ENCODE assay signal across 16 cellular contexts in genomic region chr6:25263602-25264001, GRCh38. TPM values are rescaled to one million over a fixed set of nuclear protein-coding genes. Genes with fewer than 3 reads are reported as not detected.
DNase-seq lines count a peak whose midpoint lies in the region; ATAC-seq, FAIRE-seq and TF ChIP-seq lines count a peak whose summit lies in the region.
"Had no signal": no experiment of that assay in that cellular context is flagged by ENCODE, and none has a peak within 500 bp of the region (broad histone marks: within the 10 kb centered on the region; RNA-seq: fewer than 3 reads in every experiment).

No MANE protein-coding gene starts in this region.

- peaks cover 2 to 6% (median 3%) of the 10 kb centered on the region in 4 donors for H3K4me1 Mint-ChIP-seq in naive thymus-derived CD8-positive, alpha-beta T cell

- FAIRE-seq in RCC 7860 (lab: Jason Lieb, UNC): peak; percentile 59

- TF ChIP-seq CTCF in GM10266 (IDR thresholded peaks at IDR 0.05; ENCODE audit: control insufficient read depth, insufficient read depth, low read depth, missing control alignments): no peak

- DNase-seq in GM04503 (ENCODE audit: low read depth) (peak; percentile 64), RCC 7860 (ENCODE audit: low spot score) (peak; percentile 46), fibroblast of gingiva (ENCODE audit: low read depth) (peak; percentile 71), GM10266 (ENCODE audit: extremely low spot score) (no peak), cortex of kidney (lab: John Stamatoyannopoulos, UW) (no peak)
- DNase-seq in naive thymus-derived CD8-positive, alpha-beta T cell: no peak
- DNase-seq: activated CD4-positive, CD25-positive, alpha-beta regulatory T cell; CD8-positive, alpha-beta memory T cell; left colon; NCI-H2029; NCI-H524 treated with DMSO at 0.1 percent for 48 hours; stimulated activated CD4-positive, alpha-beta T cell treated with anti-CD3 and anti-CD28 coated beads, Interleukin-12 subunit alpha, Interleukin-12 subunit beta, amount 100 ng/mL, for 4 hours had no signal

- no peaks in the 10 kb centered on the region for H3K36me3 ChIP-seq in subcutaneous abdominal adipose tissue (ENCODE audit: control insufficient read depth in 5 of 5, insufficient read depth in 5 of 5, low read length in 5 of 5)
- H3K36me3 ChIP-seq: prostate gland had no signal

- H3K27ac ChIP-seq in subcutaneous abdominal adipose tissue (ENCODE audit: low read depth, low read length): peak overlapping the region; percentile 30
- H3K27ac ChIP-seq: hepatocyte, prostate gland had no signal

- H3K9me3 Mint-ChIP-seq in naive thymus-derived CD8-positive, alpha-beta T cell: no peaks in the 10 kb centered on the region
- H3K9me3 Mint-ChIP-seq: CD8-positive, alpha-beta memory T cell; T-helper 1 cell treated with Interleukin-12 subunit alpha and Interleukin-12 subunit beta and Interleukin-4 antibody, amounts not matched to agents 30 μg/mL and 1 μg/mL, for 36 hours had no signal

- ATAC-seq in naive thymus-derived CD8-positive, alpha-beta T cell: no peak
- ATAC-seq: left colon had no signal

- H3K36me3 Mint-ChIP-seq in naive thymus-derived CD8-positive, alpha-beta T cell: no peaks in the 10 kb centered on the region
- H3K36me3 Mint-ChIP-seq: CD8-positive, alpha-beta memory T cell had no signal

- H3K27ac Mint-ChIP-seq in naive thymus-derived CD8-positive, alpha-beta T cell: no peak overlapping the region
- H3K27ac Mint-ChIP-seq: CD8-positive, alpha-beta memory T cell; T-helper 1 cell treated with Interleukin-12 subunit alpha and Interleukin-12 subunit beta and Interleukin-4 antibody, amounts not matched to agents 30 μg/mL and 1 μg/mL, for 36 hours had no signal

- H3K27me3 Mint-ChIP-seq in naive thymus-derived CD8-positive, alpha-beta T cell: peaks cover 0 to 5% (median 1%) of the 10 kb centered on the region in 5 donors

- H3K4me1 ChIP-seq in subcutaneous abdominal adipose tissue (ENCODE audit: control insufficient read depth in 5 of 5, insufficient read depth in 5 of 5, low read length in 5 of 5): peaks cover 0 to 5% (median 0%) of the 10 kb centered on the region in 5 donors
- H3K4me1 ChIP-seq: prostate gland had no signal

- POLR2A ChIA-PET in naive thymus-derived CD8-positive, alpha-beta T cell (lab: Charles Lee): interaction anchor here (0.8 kb wide), 1 partner anchor 227 kb away, joined by 3 read pairs; no protein-coding TSS in a partner anchor

- H3K9me3 ChIP-seq in subcutaneous abdominal adipose tissue (ENCODE audit: control insufficient read depth in 5 of 5, low read length in 5 of 5): no peaks in the 10 kb centered on the region
- H3K9me3 ChIP-seq: prostate gland had no signal

- H3K4me3 Mint-ChIP-seq in naive thymus-derived CD8-positive, alpha-beta T cell: no peak overlapping the region
- H3K4me3 Mint-ChIP-seq: CD8-positive, alpha-beta memory T cell; T-helper 1 cell treated with Interleukin-12 subunit alpha and Interleukin-12 subunit beta and Interleukin-4 antibody, amounts not matched to agents 30 μg/mL and 1 μg/mL, for 36 hours had no signal

- no peak overlapping the region for H3K4me3 ChIP-seq in subcutaneous abdominal adipose tissue (ENCODE audit: low read depth in 1 of 5, low read length in 5 of 5)
- H3K4me3 ChIP-seq: hepatocyte, prostate gland had no signal

- no peak overlapping the region for H3K9ac ChIP-seq in subcutaneous abdominal adipose tissue (ENCODE audit: low read length in 5 of 5)

- H3K27me3 ChIP-seq in subcutaneous abdominal adipose tissue (ENCODE audit: control insufficient read depth in 5 of 5, insufficient read depth in 4 of 5, low read length in 5 of 5): no peaks in the 10 kb centered on the region
- H3K27me3 ChIP-seq: hepatocyte had no signal

RNA-seq across cellular contexts. Expression of gene CARMIL1, which starts 15.6 kb away (rescaled TPM):
- total RNA-seq in naive thymus-derived CD8-positive, alpha-beta T cell: 10 to 100 TPM; 12.8 to 13.3 TPM
- 1 to 10 TPM; 1.3 to 1.9 (median 1.7) TPM for polyA plus RNA-seq in naive thymus-derived CD8-positive, alpha-beta T cell
- polyA plus RNA-seq: CD8-positive, alpha-beta memory T cell had no signal

Comparison
In these comparisons a context has a peak if more than half of its experiments do, and no peak if none do; other contexts are left out.
1. DNase-seq: peak in GM04503 (single experiment), RCC 7860 (single experiment) and fibroblast of gingiva (single experiment); none in GM10266 (single experiment), naive thymus-derived CD8-positive, alpha-beta T cell (0 of 10) and cortex of kidney (single experiment).